14 cellular contexts compared by ENCODE assay signal in genomic region chr4:61437923-61438322, GRCh38.
DNase-seq lines count a peak whose midpoint lies in the region; ATAC-seq, FAIRE-seq and TF ChIP-seq lines count a peak whose summit lies in the region.
"Had no signal": no experiment of that assay in that cellular context is flagged by ENCODE, and none has a peak within 500 bp of the region (broad histone marks: within the 10 kb centered on the region; RNA-seq: fewer than 3 reads in every experiment).

No MANE protein-coding gene starts in this region.

- TF ChIP-seq CTCF in MCF 10A (IDR thresholded peaks at IDR 0.05; ENCODE audit: unreplicated experiment) (no peak), breast epithelium (IDR thresholded peaks at IDR 0.05) (no peak), PC-3 (conservative IDR thresholded peaks at IDR 0.05; ENCODE audit: low read depth, low read length) (no peak), keratinocyte (optimal IDR thresholded peaks at IDR 0.05 in 1 of 3, IDR thresholded peaks at IDR 0.05 in 1 of 3, conservative IDR thresholded peaks at IDR 0.05 in 1 of 3; ENCODE audit: extremely low read depth in 1 of 3, insufficient read depth in 2 of 3, low read length in 3 of 3) (no peak)

- no peaks in the 10 kb centered on the region for H3F3A ChIP-seq in PC-3 (ENCODE audit: low read length, unreplicated experiment)

- peaks cover 20% of the 10 kb centered on the region for H3K4me1 Mint-ChIP-seq in MCF 10A (ENCODE audit: insufficient read depth, unreplicated experiment)
- H3K4me1 Mint-ChIP-seq: B cell had no signal

- no peaks in the 10 kb centered on the region for H3K4me1 ChIP-seq in breast epithelium
- H3K4me1 ChIP-seq in PC-3 (ENCODE audit: insufficient read depth, low read length) = peaks cover 21% of the 10 kb centered on the region
- no peaks in the 10 kb centered on the region for H3K4me1 ChIP-seq in keratinocyte (ENCODE audit: control insufficient read depth, extremely low read depth, insufficient read depth, low read length)
- H3K4me1 ChIP-seq: BLaER1 treated with 17β-estradiol and CSF1 and Interleukin-3, amounts not matched to agents 10 nM and 100 nM had no signal

- intact Hi-C loops in MCF 10A (cut with micrococcal nuclease) (no loop called here), breast epithelium (cut with DNase I; ENCODE audit: low total_unique reads) (no loop called here), PC-3 (cut with micrococcal nuclease) (no loop called here)

- no peak overlapping the region for H3K4me3 Mint-ChIP-seq in MCF 10A (ENCODE audit: unreplicated experiment)
- H3K4me3 Mint-ChIP-seq: B cell; CD8-positive, alpha-beta T cell had no signal

- BruUV-seq in MCF 10A (replicated peaks; lab: Mats Ljungman, UMichigan) = no TSS peak
- no TSS peak for BruUV-seq in PC-3 (replicated peaks; lab: Mats Ljungman, UMichigan)

- H3K27me3 ChIP-seq in breast epithelium (no peaks in the 10 kb centered on the region), PC-3 (ENCODE audit: low read length) (no peaks in the 10 kb centered on the region), keratinocyte (ENCODE audit: control insufficient read depth, extremely low read depth, insufficient read depth, low read length) (no peaks in the 10 kb centered on the region)
- H3K27me3 ChIP-seq: BLaER1 treated with 17β-estradiol and CSF1 and Interleukin-3, amounts not matched to agents 10 nM and 100 nM had no signal

- dilution Hi-C loops in keratinocyte (cut with MboI; ENCODE audit: extremely low pct_ligation_motif_present, low sequenced_read_pairs) = no loop called here

- H3K9me3 ChIP-seq in breast epithelium = no peaks in the 10 kb centered on the region
- H3K9me3 ChIP-seq in PC-3 (ENCODE audit: low read length) = no peaks in the 10 kb centered on the region
- no peaks in the 10 kb centered on the region for H3K9me3 ChIP-seq in keratinocyte (ENCODE audit: control insufficient read depth, low read depth, low read length)
- H3K9me3 ChIP-seq: BLaER1 treated with 17β-estradiol and CSF1 and Interleukin-3, amounts not matched to agents 10 nM and 100 nM; HAP-1 had no signal

- H4K20me1 ChIP-seq in PC-3 (ENCODE audit: low read length) (no peaks in the 10 kb centered on the region), keratinocyte (ENCODE audit: control insufficient read depth, extremely low read depth, insufficient read depth, low read length) (no peaks in the 10 kb centered on the region)
- H4K20me1 ChIP-seq: BLaER1 treated with 17β-estradiol and CSF1 and Interleukin-3, amounts not matched to agents 10 nM and 100 nM had no signal

- no peak for FAIRE-seq in keratinocyte (lab: Jason Lieb, UNC)
- FAIRE-seq: GM12878 had no signal

- H3K9me2 ChIP-seq in PC-3 (replicated peaks; ENCODE audit: low read length) = no peaks in the 10 kb centered on the region

- peak overlapping the region; percentile 73 for H3K27ac Mint-ChIP-seq in MCF 10A (ENCODE audit: low read depth, unreplicated experiment)
- H3K27ac Mint-ChIP-seq: B cell; CD8-positive, alpha-beta T cell had no signal

- H3K27ac ChIP-seq in breast epithelium = no peak overlapping the region
- H3K27ac ChIP-seq in PC-3 (ENCODE audit: low read length) = no peak overlapping the region
- H3K27ac ChIP-seq in keratinocyte (ENCODE audit: control insufficient read depth, insufficient read depth, low read length) = no peak overlapping the region
- H3K27ac ChIP-seq: BLaER1 treated with 17β-estradiol and CSF1 and Interleukin-3, amounts not matched to agents 10 nM and 100 nM had no signal

- H2AFZ ChIP-seq in PC-3 (ENCODE audit: low read length) (0 out of 2 replicates have a peak overlapping the region, but pooled peaks have one; percentile 52), keratinocyte (ENCODE audit: control insufficient read depth, low read length) (peak overlapping the region; percentile 83)

- ATAC-seq in PC-3 = peak; percentile 59
- ATAC-seq in GM21717 (IDR thresholded peaks at IDR 0.05; ENCODE audit: unreplicated experiment) = no peak
- ATAC-seq: CD8-positive, alpha-beta T cell; GM12878 had no signal

- no peaks in the 10 kb centered on the region for H3K36me3 Mint-ChIP-seq in MCF 10A (ENCODE audit: insufficient read depth, unreplicated experiment)
- H3K36me3 Mint-ChIP-seq: CD8-positive, alpha-beta T cell had no signal

- CTCF ChIA-PET in MCF 10A (lab: Yijun Ruan, JAX) = no interaction called here
- CTCF ChIA-PET in PC-3 (lab: Charles Lee) = no interaction called here

- H3K4me3 ChIP-seq in breast epithelium (no peak overlapping the region), PC-3 (ENCODE audit: low read length) (no peak overlapping the region), keratinocyte (ENCODE audit: control insufficient read depth in 2 of 3, extremely low read depth in 1 of 3, insufficient read depth in 2 of 3, low read depth in 1 of 3, low read length in 3 of 3) (no peak overlapping the region)
- H3K4me3 ChIP-seq: BLaER1 treated with 17β-estradiol and CSF1 and Interleukin-3, amounts not matched to agents 10 nM and 100 nM; GM12878; HAP-1 had no signal

- H3K4me2 ChIP-seq in PC-3 (ENCODE audit: low read length) (peak overlapping the region; percentile 50; the same call in 1 of the 2 replicates), keratinocyte (ENCODE audit: control insufficient read depth, extremely low read depth, insufficient read depth, low read depth, low read length) (no peak overlapping the region)
- H3K4me2 ChIP-seq: BLaER1 treated with 17β-estradiol and CSF1 and Interleukin-3, amounts not matched to agents 10 nM and 100 nM had no signal

- H3K27me3 Mint-ChIP-seq in MCF 10A (ENCODE audit: insufficient read depth, unreplicated experiment) = no peaks in the 10 kb centered on the region
- H3K27me3 Mint-ChIP-seq: B cell had no signal

- TF ChIP-seq POLR2A in breast epithelium (IDR thresholded peaks at IDR 0.05) = no peak

- no peak for DNase-seq in MCF 10A (ENCODE audit: unreplicated experiment)
- DNase-seq in breast epithelium (ENCODE audit: low spot score in 2 of 2) = no peak
- DNase-seq in PC-3 = peak; percentile 57
- DNase-seq in keratinocyte (ENCODE audit: low read depth, low spot score) = no peak
- no peak for DNase-seq in DMS79 (lab: John Stamatoyannopoulos, UW)
- DNase-seq: Calu3; CD8-positive, alpha-beta T cell; DND-41; EL had no signal

- no peak overlapping the region for H3K9ac ChIP-seq in PC-3 (ENCODE audit: low read length)
- no peak overlapping the region for H3K9ac ChIP-seq in keratinocyte (ENCODE audit: control insufficient read depth, extremely low read depth, insufficient read depth, low read length)
- H3K9ac ChIP-seq: BLaER1 treated with 17β-estradiol and CSF1 and Interleukin-3, amounts not matched to agents 10 nM and 100 nM had no signal

- H3K36me3 ChIP-seq in breast epithelium = no peaks in the 10 kb centered on the region
- no peaks in the 10 kb centered on the region for H3K36me3 ChIP-seq in PC-3 (ENCODE audit: low read depth, low read length)
- no peaks in the 10 kb centered on the region for H3K36me3 ChIP-seq in keratinocyte (ENCODE audit: control insufficient read depth in 2 of 2, extremely low read depth in 1 of 2, insufficient read depth in 2 of 2, low read length in 2 of 2)
- H3K36me3 ChIP-seq: BLaER1 treated with 17β-estradiol and CSF1 and Interleukin-3, amounts not matched to agents 10 nM and 100 nM; HAP-1 had no signal

- H3K79me2 ChIP-seq in PC-3 (ENCODE audit: low read length) (no peaks in the 10 kb centered on the region), keratinocyte (ENCODE audit: control insufficient read depth, insufficient read depth, low read length) (no peaks in the 10 kb centered on the region)

- H3K9me3 Mint-ChIP-seq in MCF 10A (ENCODE audit: unreplicated experiment) = peaks cover 17% of the 10 kb centered on the region

- no peaks in the 10 kb centered on the region for H3K9me1 ChIP-seq in keratinocyte (ENCODE audit: control insufficient read depth, extremely low read depth, insufficient read depth, low read length)

- POLR2A ChIA-PET in MCF 10A (lab: Yijun Ruan, JAX) = no interaction called here
- POLR2A ChIA-PET in PC-3 (lab: Charles Lee; ENCODE audit: unreplicated experiment) = no interaction called here
